ENCODE assay signal across 18 cellular contexts in genomic region chr11:66815646-66816045, GRCh38. TPM values are rescaled to one million over a fixed set of nuclear protein-coding genes. Genes with fewer than 3 reads are reported as not detected.
A peak's percentile ranks its signal among the peaks of the same experiment; 100 is the strongest.
DNase-seq lines count a peak whose midpoint lies in the region; ATAC-seq and TF ChIP-seq lines count a peak whose summit lies in the region.
"Had no signal": no experiment of that assay in that cellular context is flagged by ENCODE, and none has a peak within 500 bp of the region (broad histone marks: within the 10 kb centered on the region; RNA-seq: fewer than 3 reads in every experiment).

No MANE protein-coding gene starts in this region.

- CTCF ChIA-PET in IMR-90 (lab: Yijun Ruan, JAX): no interaction called here

- no peak overlapping the region for H2BK120ac ChIP-seq in IMR-90 (ENCODE audit: low read depth, low read length)

- dilution Hi-C loops in IMR-90 (cut with HindIII; ENCODE audit: low sequenced_read_pairs, unreplicated experiment): no loop called here

- H3K4me3 ChIP-seq in IMR-90 (ENCODE audit: insufficient read depth, low read depth, low read length): no peak overlapping the region
- no peak overlapping the region for H3K4me3 ChIP-seq in fibroblast of mammary gland (ENCODE audit: control insufficient read depth, low read depth, low read length)
- H3K4me3 ChIP-seq in BE2C (ENCODE audit: low read depth, low read length): no peak overlapping the region
- H3K4me3 ChIP-seq: esophagus muscularis mucosa, left lung, tibial nerve had no signal

- TF ChIP-seq POLR2A in IMR-90 (IDR thresholded peaks at IDR 0.05; ENCODE audit: low read depth, low read length): no peak

- no peaks in the 10 kb centered on the region for H3K79me1 ChIP-seq in IMR-90 (ENCODE audit: low read depth in 1 of 2, low read length in 2 of 2)

- no peak overlapping the region for H2AFZ ChIP-seq in IMR-90 (replicated peaks; ENCODE audit: low read length, poor library complexity)

- peak; percentile 49 for ATAC-seq in IMR-90 (ENCODE audit: low read depth)
- no peak for ATAC-seq in GM21723 (IDR thresholded peaks at IDR 0.05; ENCODE audit: unreplicated experiment)
- ATAC-seq: left lung; stimulated activated naive CD8-positive, alpha-beta T cell treated with anti-CD3 and anti-CD28 coated beads, Interleukin-15, amount 100 ng/mL, for 72 hours had no signal

- no peak overlapping the region for H2BK20ac ChIP-seq in IMR-90 (ENCODE audit: low read depth, low read length)

- no peak overlapping the region for H4K8ac ChIP-seq in IMR-90 (ENCODE audit: low read depth in 2 of 2, low read length in 2 of 2)

- H3K27me3 ChIP-seq in IMR-90 (ENCODE audit: control insufficient read depth, insufficient read depth, low read length): no peaks in the 10 kb centered on the region
- H3K27me3 ChIP-seq in BE2C: no peaks in the 10 kb centered on the region
- H3K27me3 ChIP-seq: esophagus muscularis mucosa, left lung, tibial nerve had no signal

- H3K9me3 ChIP-seq in IMR-90 (ENCODE audit: control insufficient read depth, insufficient read depth, low read length): no peaks in the 10 kb centered on the region
- H3K9me3 ChIP-seq in BE2C: no peaks in the 10 kb centered on the region
- H3K9me3 ChIP-seq: esophagus muscularis mucosa, left lung, tibial nerve had no signal

- H3K9ac ChIP-seq in IMR-90 (ENCODE audit: low read depth, low read length): no peak overlapping the region

- H2AK5ac ChIP-seq in IMR-90 (ENCODE audit: low read depth, low read length): no peak overlapping the region

- no peak overlapping the region for H3K14ac ChIP-seq in IMR-90 (replicated peaks; ENCODE audit: low read depth, low read length)

- H2BK5ac ChIP-seq in IMR-90 (ENCODE audit: low read depth, low read length, poor library complexity, severe bottlenecking): no peak overlapping the region

- no peak overlapping the region for H4K91ac ChIP-seq in IMR-90 (ENCODE audit: insufficient read depth, low read depth, low read length)

- TF ChIP-seq RAD21 in IMR-90 (IDR thresholded peaks at IDR 0.05; ENCODE audit: low read length): no peak

- H3K36me3 ChIP-seq in IMR-90 (ENCODE audit: control insufficient read depth, insufficient read depth, low read length) (no peaks in the 10 kb centered on the region), BE2C (no peaks in the 10 kb centered on the region)
- H3K36me3 ChIP-seq: left lung had no signal

- H3K9me1 ChIP-seq in IMR-90 (ENCODE audit: insufficient read depth, low read length): no peaks in the 10 kb centered on the region

- no peak overlapping the region for H2AK9ac ChIP-seq in IMR-90 (replicated peaks; ENCODE audit: low read depth, low read length, poor library complexity)

- WGBS in IMR-90 (ENCODE audit: extremely low coverage in 2 of 2, insufficient read length in 1 of 2), 2 experiments: no CpG with 5 or more reads among the region's 1 CpG

- H3K4me2 ChIP-seq in IMR-90 (ENCODE audit: low read depth, low read length): no peak overlapping the region

- no peak overlapping the region for H3K56ac ChIP-seq in IMR-90 (ENCODE audit: extremely low read depth, insufficient read depth, low read length)

- POLR2A ChIA-PET in IMR-90 (lab: Charles Lee; ENCODE audit: unreplicated experiment): interaction anchor here (0.5 kb wide), 1 partner anchor 23 kb away, joined by 3 read pairs; no protein-coding TSS in a partner anchor

- H3K4me1 ChIP-seq in IMR-90 (ENCODE audit: control insufficient read depth, insufficient read depth, low read length): peaks cover 2% of the 10 kb centered on the region; the same call in 1 of the 2 replicates
- H3K4me1 ChIP-seq in BE2C: no peaks in the 10 kb centered on the region
- H3K4me1 ChIP-seq: esophagus muscularis mucosa, left lung, tibial nerve had no signal

- BruUV-seq in IMR-90 (replicated peaks; lab: Mats Ljungman, UMichigan): no TSS peak

- H4K5ac ChIP-seq in IMR-90 (ENCODE audit: low read depth, low read length): no peak overlapping the region

- DNase-seq in EH (ENCODE audit: low read depth): peak; percentile 32
- peak; percentile 43 for DNase-seq in IMR-90
- DNase-seq in fibroblast of mammary gland (ENCODE audit: low read depth): peak; percentile 6
- DNase-seq in DMS53 treated with DMSO at 0.1 percent for 48 hours (lab: John Stamatoyannopoulos, UW; ENCODE audit: unreplicated experiment): no peak
- DNase-seq in BE2C: no peak
- DNase-seq in SK-N-DZ (ENCODE audit: low spot score): no peak
- DNase-seq: activated naive CD4-positive, alpha-beta T cell; amniotic stem cell; central memory CD4-positive, alpha-beta T cell; H7; left lung; NCI-H526 treated with DMSO at 0.1 percent for 48 hours; SIG-M5; stimulated activated naive CD8-positive, alpha-beta T cell treated with anti-CD3 and anti-CD28 coated beads, Interleukin-15, amount 100 ng/mL, for 72 hours had no signal

- intact Hi-C loops in IMR-90 (cut with micrococcal nuclease): loop anchor here (5.0 to 10.0 kb wide), 3 partner anchors 33 to 88 kb away; partner anchors contain the start of gene SPTBN2

- H2BK15ac ChIP-seq in IMR-90 (ENCODE audit: low read depth, low read length): no peak overlapping the region

- no peak overlapping the region for H3K18ac ChIP-seq in IMR-90 (ENCODE audit: low read depth, low read length)

- in situ Hi-C loops in IMR-90 (cut with MboI; ENCODE audit: low sequenced_read_pairs): no loop called here

- TF ChIP-seq CTCF in IMR-90 (conservative IDR thresholded peaks at IDR 0.05; ENCODE audit: low read depth, low read length) (no peak), VCaP (conservative IDR thresholded peaks at IDR 0.05) (0 out of 2 replicates have a peak, but pooled peaks have one; percentile 2), fibroblast of mammary gland (conservative IDR thresholded peaks at IDR 0.05; ENCODE audit: control insufficient read depth, insufficient read depth, low read depth, low read length) (no peak), BE2C (IDR thresholded peaks at IDR 0.05; ENCODE audit: low read depth, low read length) (no peak)

- H3K4ac ChIP-seq in IMR-90 (ENCODE audit: low read depth, low read length): no peak overlapping the region

- H4K20me1 ChIP-seq in IMR-90 (ENCODE audit: insufficient read depth, low read length): no peaks in the 10 kb centered on the region

- no peak overlapping the region for H3K23ac ChIP-seq in IMR-90 (ENCODE audit: low read depth, low read length)

- H3K27ac ChIP-seq in IMR-90 (ENCODE audit: insufficient read depth, low read length) (no peak overlapping the region), VCaP (no peak overlapping the region; the same call in 1 of the 2 replicates)
- H3K27ac ChIP-seq: esophagus muscularis mucosa, left lung, tibial nerve had no signal

TF ChIP-seq in IMR-90, 13 proteins besides CTCF, POLR2A, EP300 and RAD21:
- no peak for TF ChIP-seq CEBPB (IDR thresholded peaks at IDR 0.05; ENCODE audit: low read depth, low read length)
- TF ChIP-seq FOS (IDR thresholded peaks at IDR 0.05; ENCODE audit: low read depth, low read length): no peak
- no peak for TF ChIP-seq MAZ (IDR thresholded peaks at IDR 0.05; ENCODE audit: borderline replicate concordance, low read depth, low read length)
- TF ChIP-seq CHD1 (IDR thresholded peaks at IDR 0.05; ENCODE audit: low read depth, low read length): no peak
- TF ChIP-seq MXI1 (IDR thresholded peaks at IDR 0.05; ENCODE audit: borderline replicate concordance, low read depth, low read length): no peak
- TF ChIP-seq USF2 (IDR thresholded peaks at IDR 0.05; ENCODE audit: low read depth, low read length): no peak
- no peak for TF ChIP-seq SMC3 (IDR thresholded peaks at IDR 0.05; ENCODE audit: low read depth, low read length)
- TF ChIP-seq BHLHE40 (IDR thresholded peaks at IDR 0.05; ENCODE audit: low read depth, low read length): no peak
- no peak for TF ChIP-seq NFE2L2 (IDR thresholded peaks at IDR 0.05; ENCODE audit: low read depth, low read length)
- TF ChIP-seq MAFK (IDR thresholded peaks at IDR 0.05; ENCODE audit: low read depth, low read length): no peak
- TF ChIP-seq RFX5 (IDR thresholded peaks at IDR 0.05; ENCODE audit: low read depth, low read length): no peak
- no peak for TF ChIP-seq RCOR1 (IDR thresholded peaks at IDR 0.05; ENCODE audit: insufficient replicate concordance, low read length)
- TF ChIP-seq ELK1 (IDR thresholded peaks at IDR 0.05; ENCODE audit: borderline replicate concordance, low read depth, low read length): no peak

RNA-seq across cellular contexts. Expression of gene RCE1, which starts 27.6 kb away (rescaled TPM):
- total RNA-seq in IMR-90 (2012; rRNA removed): 5.6 and 6.6 TPM in 2 replicates
- 19.4 and 21.1 TPM in 2 replicates for polyA plus RNA-seq in IMR-90 (2012; rRNA removed)
- polyA plus RNA-seq in IMR-90 (2012; cell fraction: cytosol; rRNA removed): 14.3 and 24.4 TPM in 2 replicates
- polyA plus RNA-seq in IMR-90 (2012; cell fraction: nucleus; rRNA removed; ENCODE audit: low replicate concordance): 41.3 and 99.0 TPM in 2 replicates
- polyA plus RNA-seq in BE2C (2012; ENCODE audit: insufficient read depth, insufficient read length, low read depth): 89.7 TPM
- 25.7 and 35.1 TPM in 2 replicates for polyA plus RNA-seq in SK-N-DZ (2014; cell fraction: cytosol; rRNA removed)
- 57.7 and 67.7 TPM in 2 replicates for polyA plus RNA-seq in SK-N-DZ (2014; cell fraction: nucleus; rRNA removed)

RNA-seq across cellular contexts. Expression of gene LRFN4, which starts 41.2 kb away (rescaled TPM):
- total RNA-seq in IMR-90 (2012; rRNA removed): 6.1 and 7.8 TPM in 2 replicates
- polyA plus RNA-seq in IMR-90 (2012; rRNA removed): 18.9 and 24.9 TPM in 2 replicates
- polyA plus RNA-seq in IMR-90 (2012; cell fraction: cytosol; rRNA removed): 13.7 and 28.5 TPM in 2 replicates
- polyA plus RNA-seq in IMR-90 (2012; cell fraction: nucleus; rRNA removed; ENCODE audit: low replicate concordance): 33.5 and 98.4 TPM in 2 replicates
- 87.3 TPM for polyA plus RNA-seq in BE2C (2012; ENCODE audit: insufficient read depth, insufficient read length, low read depth)
- 34.8 and 35.5 TPM in 2 replicates for polyA plus RNA-seq in SK-N-DZ (2014; cell fraction: cytosol; rRNA removed)
- 64.6 and 71.5 TPM in 2 replicates for polyA plus RNA-seq in SK-N-DZ (2014; cell fraction: nucleus; rRNA removed)

Comparison
In these comparisons a context has a peak if more than half of its experiments do, and no peak if none do; other contexts are left out.
1. DNase-seq: peak in EH (single experiment), IMR-90 (single experiment) and fibroblast of mammary gland (single experiment); none in DMS53 treated with DMSO at 0.1 percent for 48 hours (single experiment), BE2C (single experiment) and SK-N-DZ (single experiment).